Comparison of ENCODE assay signal across 24 cellular contexts in genomic region chr5:138096363-138096762, GRCh38. TPM values are rescaled to one million over a fixed set of nuclear protein-coding genes. Genes with fewer than 3 reads are reported as not detected.
DNase-seq lines count a peak whose midpoint lies in the region; ATAC-seq and TF ChIP-seq lines count a peak whose summit lies in the region.
"Had no signal": no experiment of that assay in that cellular context is flagged by ENCODE, and none has a peak within 500 bp of the region (broad histone marks: within the 10 kb centered on the region; RNA-seq: fewer than 3 reads in every experiment).

No MANE protein-coding gene starts in this region.

- TF ChIP-seq CTCF in mammary epithelial cell (conservative IDR thresholded peaks at IDR 0.05 in 1 of 2, IDR thresholded peaks at IDR 0.05 in 1 of 2; ENCODE audit: extremely low read depth in 1 of 2, insufficient read depth in 1 of 2, low read depth in 1 of 2, low read length in 2 of 2) (no peak), MCF 10A (IDR thresholded peaks at IDR 0.05; ENCODE audit: unreplicated experiment) (no peak), transverse colon (IDR thresholded peaks at IDR 0.05) (no peak)

- H2AFZ ChIP-seq in mammary epithelial cell (ENCODE audit: low read depth, low read length), result peak overlapping the region; percentile 12

- H3K36me3 ChIP-seq in mammary epithelial cell (ENCODE audit: insufficient read depth, low read length), result no peaks in the 10 kb centered on the region
- H3K36me3 ChIP-seq in transverse colon, result no peaks in the 10 kb centered on the region
- H3K36me3 ChIP-seq: SJSA1, stomach, tibial artery had no signal

- CTCF ChIA-PET in mammary epithelial cell (lab: Charles Lee; ENCODE audit: low non-redundant PET), result no interaction called here
- CTCF ChIA-PET in MCF 10A (lab: Yijun Ruan, JAX), result interaction anchor here (0.6 to 2.2 kb wide), 6 partner anchors 13 to 453 kb away, joined by 3 to 8 read pairs (median 6); no protein-coding TSS in a partner anchor

- H3K4me3 ChIP-seq in mammary epithelial cell (replicated peaks in 1 of 3; ENCODE audit: insufficient read depth in 1 of 3, low read depth in 2 of 3, low read length in 3 of 3), result no peak overlapping the region
- H3K4me3 ChIP-seq in transverse colon, result no peak overlapping the region
- H3K4me3 ChIP-seq: SJSA1, stomach, tibial artery had no signal

- no peak overlapping the region for H3K4me3 Mint-ChIP-seq in MCF 10A (ENCODE audit: unreplicated experiment)
- no peak overlapping the region for H3K4me3 Mint-ChIP-seq in activated T-helper 17 cell treated with anti-CD3 and anti-CD28 coated beads, Interleukin-2, amount 50 U/mL, for 72 hours
- H3K4me3 Mint-ChIP-seq: activated CD4-positive, alpha-beta T cell treated with anti-CD3 and anti-CD28 coated beads for 36 hours had no signal

- 100% methylated on average over 2 of the region's 2 CpGs for WGBS in mammary epithelial cell (ENCODE audit: low coverage, missing lambda C conversion rate)
- 78 to 96% methylated on average over 2 of the region's 2 CpGs for WGBS in transverse colon (ENCODE audit: low coverage in 1 of 2), 2 donors

- POLR2A ChIA-PET in MCF 10A (lab: Yijun Ruan, JAX), result no interaction called here

- H3K4me2 ChIP-seq in mammary epithelial cell (ENCODE audit: insufficient read depth, low read depth, low read length), result no peak overlapping the region

- H3K27me3 Mint-ChIP-seq in MCF 10A (ENCODE audit: insufficient read depth, unreplicated experiment), result peaks cover 89% of the 10 kb centered on the region
- peaks cover 13% of the 10 kb centered on the region for H3K27me3 Mint-ChIP-seq in activated T-helper 17 cell treated with anti-CD3 and anti-CD28 coated beads, Interleukin-2, amount 50 U/mL, for 72 hours

- H3K79me2 ChIP-seq in mammary epithelial cell (ENCODE audit: insufficient read depth, low read length), result no peaks in the 10 kb centered on the region

- peak; percentile 68 for ATAC-seq in activated T-helper 17 cell treated with anti-CD3 and anti-CD28 coated beads, Interleukin-2, amount 50 U/mL, for 72 hours (replicated peaks)
- ATAC-seq in GM18858 (IDR thresholded peaks at IDR 0.05; ENCODE audit: unreplicated experiment), result no peak
- ATAC-seq: activated CD4-positive, alpha-beta T cell treated with anti-CD3 and anti-CD28 coated beads for 36 hours had no signal

- no peak for TF ChIP-seq POLR2A in transverse colon (IDR thresholded peaks at IDR 0.05)

- BruUV-seq in mammary epithelial cell (replicated peaks; lab: Mats Ljungman, UMichigan) (no TSS peak), MCF 10A (replicated peaks; lab: Mats Ljungman, UMichigan) (no TSS peak)

- H3K36me3 Mint-ChIP-seq in MCF 10A (ENCODE audit: insufficient read depth, unreplicated experiment), result no peaks in the 10 kb centered on the region
- no peaks in the 10 kb centered on the region for H3K36me3 Mint-ChIP-seq in activated T-helper 17 cell treated with anti-CD3 and anti-CD28 coated beads, Interleukin-2, amount 50 U/mL, for 72 hours (ENCODE audit: low read depth)

- in situ Hi-C loops in mammary epithelial cell (cut with MboI; ENCODE audit: low sequenced_read_pairs in 2 of 2), result no loop called here
- in situ Hi-C loops in transverse colon (cut with MboI; ENCODE audit: low pct_ligation_motif_present in 1 of 4, low pct_unique_long_range_greater_than_20kb in 1 of 4, low sequenced_read_pairs in 3 of 4), result no loop called here

- no peak overlapping the region for H3K9ac ChIP-seq in mammary epithelial cell (ENCODE audit: insufficient read depth, low read length)

- no peaks in the 10 kb centered on the region for H3K9me3 Mint-ChIP-seq in MCF 10A (ENCODE audit: unreplicated experiment)
- no peaks in the 10 kb centered on the region for H3K9me3 Mint-ChIP-seq in activated T-helper 17 cell treated with anti-CD3 and anti-CD28 coated beads, Interleukin-2, amount 50 U/mL, for 72 hours

- intact Hi-C loops in mammary epithelial cell (cut with micrococcal nuclease), result no loop called here
- intact Hi-C loops in MCF 10A (cut with micrococcal nuclease), result no loop called here
- intact Hi-C loops in transverse colon (cut with DNase I; ENCODE audit: low total_unique reads), result no loop called here

- H4K20me1 ChIP-seq in mammary epithelial cell (ENCODE audit: insufficient read depth, low read length), result no peaks in the 10 kb centered on the region

- H3K27me3 ChIP-seq in mammary epithelial cell (ENCODE audit: insufficient read depth, low read length) (no peaks in the 10 kb centered on the region), transverse colon (peaks cover 6% of the 10 kb centered on the region)

- peak overlapping the region; percentile 34 for H3K27ac ChIP-seq in mammary epithelial cell (ENCODE audit: insufficient read depth, low read depth, low read length)
- no peak overlapping the region for H3K27ac ChIP-seq in transverse colon
- H3K27ac ChIP-seq: SJSA1, stomach, tibial artery had no signal

- no peak for TF ChIP-seq EP300 in transverse colon (IDR thresholded peaks at IDR 0.05; ENCODE audit: low read depth)

- no peak overlapping the region for H3K27ac Mint-ChIP-seq in MCF 10A (ENCODE audit: low read depth, unreplicated experiment)
- H3K27ac Mint-ChIP-seq in activated T-helper 17 cell treated with anti-CD3 and anti-CD28 coated beads, Interleukin-2, amount 50 U/mL, for 72 hours, result no peak overlapping the region
- H3K27ac Mint-ChIP-seq: activated CD4-positive, alpha-beta T cell treated with anti-CD3 and anti-CD28 coated beads for 36 hours; progenitor cell of endocrine pancreas had no signal

- peaks cover 14% of the 10 kb centered on the region for H3K4me1 ChIP-seq in mammary epithelial cell (ENCODE audit: insufficient read depth, low read length)
- no peaks in the 10 kb centered on the region for H3K4me1 ChIP-seq in transverse colon
- H3K4me1 ChIP-seq: SJSA1, stomach, tibial artery had no signal

- H3K9me3 ChIP-seq in mammary epithelial cell (replicated peaks; ENCODE audit: insufficient read depth, low read length), result no peaks in the 10 kb centered on the region
- no peaks in the 10 kb centered on the region for H3K9me3 ChIP-seq in transverse colon
- H3K9me3 ChIP-seq: SJSA1, stomach, tibial artery had no signal

- dilution Hi-C loops in mammary epithelial cell (cut with HindIII; ENCODE audit: low sequenced_read_pairs), result no loop called here

- H3K4me1 Mint-ChIP-seq in MCF 10A (ENCODE audit: insufficient read depth, unreplicated experiment), result no peaks in the 10 kb centered on the region
- peaks cover 4% of the 10 kb centered on the region for H3K4me1 Mint-ChIP-seq in activated T-helper 17 cell treated with anti-CD3 and anti-CD28 coated beads, Interleukin-2, amount 50 U/mL, for 72 hours

- DNase-seq in mammary epithelial cell (peak; percentile 52), MCF 10A (ENCODE audit: unreplicated experiment) (no peak), HT1080 (ENCODE audit: low read depth) (peak; percentile 73), renal cortical epithelial cell (ENCODE audit: low read depth) (peak; percentile 46), transverse colon (no peak)
- DNase-seq: activated CD4-positive, alpha-beta T cell treated with anti-CD3 and anti-CD28 coated beads for 36 hours; activated gamma-delta T cell treated with Interleukin-2 at 50 U/mL for 16 hours; anterior cingulate cortex; caudate nucleus; DMS 273 treated with DMSO at 0.1 percent for 48 hours; MV-4-11; NCI-H1694 treated with DMSO at 0.1 percent for 48 hours; NCI-H2171 treated with DMSO at 0.1 percent for 48 hours; NCI-H524; stomach; tibial artery had no signal

RNA-seq across cellular contexts. Expression of gene WNT8A, which starts 12.5 kb away (rescaled TPM):
- total RNA-seq in mammary epithelial cell (not detected), MCF 10A (2022) (not detected in 2 replicates), renal cortical epithelial cell (not detected in 2 replicates), transverse colon (not detected)
- polyA plus RNA-seq in mammary epithelial cell, result not detected
- not detected for polyA minus RNA-seq in mammary epithelial cell
- not detected in 2 replicates for total RNA-seq in HT1080 (2014; rRNA removed; shearing (Covaris generic))
- polyA plus RNA-seq in HT1080 (2015; cell fraction: cytosol; rRNA removed), result not detected in 2 replicates
- polyA plus RNA-seq in HT1080 (2015; cell fraction: nucleus; rRNA removed), result not detected in 2 replicates
- total RNA-seq in activated T-helper 17 cell treated with anti-CD3 and anti-CD28 coated beads, Interleukin-2, amount 50 U/mL, for 72 hours, result not detected
- total RNA-seq: activated CD4-positive, alpha-beta T cell treated with anti-CD3 and anti-CD28 coated beads for 36 hours; dermis microvascular lymphatic vessel endothelial cell; G401; kidney epithelial cell; lung microvascular endothelial cell; progenitor cell of endocrine pancreas; SJSA1; stomach had no signal
- polyA plus RNA-seq: stomach had no signal

RNA-seq across cellular contexts. Expression of gene NME5, which starts 42.9 kb away (rescaled TPM):
- total RNA-seq in mammary epithelial cell (1 to 10 TPM; 1.6 to 5.5 TPM), MCF 10A (2022) (1.0 TPM in 1 of 2 replicates, not detected in the other), renal cortical epithelial cell (7.1 and 17.1 TPM in 2 replicates), transverse colon (not detected)
- polyA plus RNA-seq in mammary epithelial cell, result 0.88 TPM
- polyA minus RNA-seq in mammary epithelial cell, result not detected
- not detected in 2 replicates for total RNA-seq in HT1080 (2014; rRNA removed; shearing (Covaris generic))
- polyA plus RNA-seq in HT1080 (2015; cell fraction: cytosol; rRNA removed), result 0.40 and 0.49 TPM in 2 replicates
- 0.57 and 1.4 TPM in 2 replicates for polyA plus RNA-seq in HT1080 (2015; cell fraction: nucleus; rRNA removed)
- not detected for total RNA-seq in activated T-helper 17 cell treated with anti-CD3 and anti-CD28 coated beads, Interleukin-2, amount 50 U/mL, for 72 hours
- total RNA-seq: activated CD4-positive, alpha-beta T cell treated with anti-CD3 and anti-CD28 coated beads for 36 hours; G401; SJSA1 had no signal

Comparison
In these comparisons a context has a peak if more than half of its experiments do, and no peak if none do; other contexts are left out.
1. DNase-seq: peak in mammary epithelial cell (single experiment), HT1080 (single experiment) and renal cortical epithelial cell (single experiment); none in MCF 10A (single experiment) and transverse colon (single experiment).